Comparison of ENCODE assay signal across 9 cellular contexts in genomic region chr4:152585036-152585439, GRCh38. TPM values are rescaled to one million over a fixed set of nuclear protein-coding genes. Genes with fewer than 3 reads are reported as not detected.
DNase-seq lines count a peak whose midpoint lies in the region; ATAC-seq and TF ChIP-seq lines count a peak whose summit lies in the region.
"Had no signal": no experiment of that assay in that cellular context is flagged by ENCODE, and none has a peak within 500 bp of the region (broad histone marks: within the 10 kb centered on the region; RNA-seq: fewer than 3 reads in every experiment).

No MANE protein-coding gene starts in this region.

- intact Hi-C loops in Right ventricle myocardium inferior (cut with DNase I) = no loop called here

- no peaks in the 10 kb centered on the region for H3K36me3 Mint-ChIP-seq in activated CD4-positive, alpha-beta memory T cell treated with anti-CD3 and anti-CD28 coated beads, Interleukin-2, amount 10 ng/mL, durations not matched to agents 7 days and 5 days (ENCODE audit: low read depth)
- no peaks in the 10 kb centered on the region for H3K36me3 Mint-ChIP-seq in nephron progenitor cell (ENCODE audit: low read depth)

- ATAC-seq in GM18909 (IDR thresholded peaks at IDR 0.05; ENCODE audit: poor library complexity, unreplicated experiment) = peak; percentile 54
- peak; percentile 81 for ATAC-seq in HG02852 (IDR thresholded peaks at IDR 0.05; ENCODE audit: unreplicated experiment)
- no peak for ATAC-seq in GM21447 (IDR thresholded peaks at IDR 0.05; ENCODE audit: unreplicated experiment)
- ATAC-seq in Right ventricle myocardium inferior = no peak
- ATAC-seq: Panc1 had no signal

- DNase-seq in activated CD4-positive, alpha-beta memory T cell treated with anti-CD3 and anti-CD28 coated beads, Interleukin-2, amount 10 ng/mL, durations not matched to agents 7 days and 5 days = peak; percentile 19
- DNase-seq in nephron progenitor cell = no peak
- no peak for DNase-seq in DMS153 (lab: John Stamatoyannopoulos, UW)
- no peak for DNase-seq in hepatic stellate cell (ENCODE audit: low spot score)
- no peak for DNase-seq in Right ventricle myocardium inferior (ENCODE audit: missing footprints)

- H3K27me3 Mint-ChIP-seq in activated CD4-positive, alpha-beta memory T cell treated with anti-CD3 and anti-CD28 coated beads, Interleukin-2, amount 10 ng/mL, durations not matched to agents 7 days and 5 days = peaks cover 4% of the 10 kb centered on the region
- peaks cover 4% of the 10 kb centered on the region for H3K27me3 Mint-ChIP-seq in nephron progenitor cell (ENCODE audit: low read depth, poor library complexity)

- TF ChIP-seq CTCF in nephron progenitor cell (IDR thresholded peaks at IDR 0.05) = no peak

- CTCF ChIA-PET in activated CD4-positive, alpha-beta memory T cell treated with anti-CD3 and anti-CD28 coated beads, Interleukin-2, amount 10 ng/mL, durations not matched to agents 7 days and 5 days (lab: Charles Lee) = interaction anchor here (1.0 to 1.1 kb wide), 2 partner anchors 19 to 49 kb away, joined by 3 to 4 read pairs; no protein-coding TSS in a partner anchor

- peak overlapping the region; percentile 91 for H3K27ac Mint-ChIP-seq in activated CD4-positive, alpha-beta memory T cell treated with anti-CD3 and anti-CD28 coated beads, Interleukin-2, amount 10 ng/mL, durations not matched to agents 7 days and 5 days
- peak overlapping the region; percentile 14 for H3K27ac Mint-ChIP-seq in nephron progenitor cell

- POLR2A ChIA-PET in activated CD4-positive, alpha-beta memory T cell treated with anti-CD3 and anti-CD28 coated beads, Interleukin-2, amount 10 ng/mL, durations not matched to agents 7 days and 5 days (lab: Charles Lee) = interaction anchor here (0.6 to 3.0 kb wide), 5 partner anchors 21 to 61 kb away, joined by 3 to 28 read pairs (median 5); partner anchors contain the start of gene FBXW7

- peaks cover 17% of the 10 kb centered on the region for H3K4me1 Mint-ChIP-seq in activated CD4-positive, alpha-beta memory T cell treated with anti-CD3 and anti-CD28 coated beads, Interleukin-2, amount 10 ng/mL, durations not matched to agents 7 days and 5 days
- H3K4me1 Mint-ChIP-seq in nephron progenitor cell = peaks cover 22% of the 10 kb centered on the region

- H3K4me3 Mint-ChIP-seq in activated CD4-positive, alpha-beta memory T cell treated with anti-CD3 and anti-CD28 coated beads, Interleukin-2, amount 10 ng/mL, durations not matched to agents 7 days and 5 days = peak overlapping the region; percentile 67
- no peak overlapping the region for H3K4me3 Mint-ChIP-seq in nephron progenitor cell

- H3K9me3 Mint-ChIP-seq in activated CD4-positive, alpha-beta memory T cell treated with anti-CD3 and anti-CD28 coated beads, Interleukin-2, amount 10 ng/mL, durations not matched to agents 7 days and 5 days = no peaks in the 10 kb centered on the region
- peaks cover 8% of the 10 kb centered on the region for H3K9me3 Mint-ChIP-seq in nephron progenitor cell

RNA-seq across cellular contexts. Expression of gene FBXW7, which starts 49.1 kb away (rescaled TPM):
- total RNA-seq in activated CD4-positive, alpha-beta memory T cell treated with anti-CD3 and anti-CD28 coated beads, Interleukin-2, amount 10 ng/mL, durations not matched to agents 7 days and 5 days = 10 to 100 TPM; 59.8 to 66.8 TPM
- 55.9 TPM for total RNA-seq in Right ventricle myocardium inferior

Comparison
In these comparisons a context has a peak if more than half of its experiments do, and no peak if none do; other contexts are left out.
1. ATAC-seq: peak in GM18909 (single experiment) and HG02852 (single experiment); none in GM21447 (single experiment) and Right ventricle myocardium inferior (single experiment).